ENCODE assay signal across 8 cellular contexts in genomic region chr3:183637106-183637486, GRCh38. TPM values are rescaled to one million over a fixed set of nuclear protein-coding genes. Genes with fewer than 3 reads are reported as not detected.
DNase-seq lines count a peak whose midpoint lies in the region; ATAC-seq, FAIRE-seq and TF ChIP-seq lines count a peak whose summit lies in the region.

No MANE protein-coding gene starts in this region.

- POLR2A ChIA-PET in K562 (lab: Yijun Ruan, JAX), result interaction anchor here (0.6 to 2.4 kb wide), 11 partner anchors 8 to 466 kb away, joined by 3 to 8 read pairs (median 3); no protein-coding TSS in a partner anchor

- H3K79me2 ChIP-seq in K562 (ENCODE audit: control insufficient read depth, insufficient read depth, low read length), result peaks cover 23% of the 10 kb centered on the region; the same call in 2 of the 3 replicates

- in situ Hi-C loops in K562 (cut with MboI), result no loop called here
- in situ Hi-C loops in transverse colon (cut with MboI; ENCODE audit: low pct_ligation_motif_present in 1 of 4, low pct_unique_long_range_greater_than_20kb in 1 of 4, low sequenced_read_pairs in 3 of 4), result no loop called here

- intact Hi-C loops in K562 (cut with micrococcal nuclease), result no loop called here
- intact Hi-C loops in lower lobe of right lung (cut with DNase I), result no loop called here
- intact Hi-C loops in transverse colon (cut with DNase I; ENCODE audit: low total_unique reads), result no loop called here

- no peaks in the 10 kb centered on the region for H3K9me3 ChIP-seq in K562 (replicated peaks; ENCODE audit: control insufficient read depth, insufficient read depth, low read depth, low read length)
- no peaks in the 10 kb centered on the region for H3K9me3 ChIP-seq in lower lobe of right lung
- no peaks in the 10 kb centered on the region for H3K9me3 ChIP-seq in transverse colon

- H2AFZ ChIP-seq in K562 (ENCODE audit: low read depth, low read length), result peak overlapping the region; percentile 97

- peak overlapping the region; percentile 94 for H3K27ac ChIP-seq in K562 (ENCODE audit: extremely low read depth, low read depth, low read length)
- H3K27ac ChIP-seq in lower lobe of right lung, result peak overlapping the region; percentile 98
- peak overlapping the region; percentile 96 to 100 (median 99) for H3K27ac ChIP-seq in transverse colon

- WGBS in K562 (ENCODE audit: insufficient coverage, low coverage, missing lambda C conversion rate), result 21% methylated on average over 6 of the region's 6 CpGs
- WGBS in transverse colon (ENCODE audit: low coverage in 1 of 2), 2 donors, result 16 to 23% methylated on average over 6 of the region's 6 CpGs

- H3K4me2 ChIP-seq in K562 (ENCODE audit: insufficient read depth, low read length), result peak overlapping the region; percentile 89

- ATAC-seq in activated T-cell treated with anti-CD3 and anti-CD28 coated beads, Interleukin-2, amount 50 U/mL, for 72 hours (replicated peaks in 1 of 2), result no peak
- ATAC-seq in K562 (no peak), lower lobe of right lung (no peak), HG02759 (IDR thresholded peaks at IDR 0.05; ENCODE audit: unreplicated experiment) (no peak)

- peak overlapping the region; percentile 97 for H3K4me3 ChIP-seq in K562
- peak overlapping the region; percentile 97 for H3K4me3 ChIP-seq in lower lobe of right lung
- peak overlapping the region; percentile 59 to 98 (median 74) for H3K4me3 ChIP-seq in transverse colon

- H3K9ac ChIP-seq in K562 (ENCODE audit: insufficient read depth in 1 of 2, low read depth in 2 of 2, low read length in 2 of 2), result peak overlapping the region; percentile 79 to 88

- H4K20me1 ChIP-seq in K562 (replicated peaks; ENCODE audit: control insufficient read depth, insufficient read depth, low read length), result no peaks in the 10 kb centered on the region

- H3K4me3 Mint-ChIP-seq in activated T-cell treated with anti-CD3 and anti-CD28 coated beads, Interleukin-2, amount 50 U/mL, for 72 hours, result peak overlapping the region; percentile 94 to 95

- peak overlapping the region; percentile 93 for H3K27ac Mint-ChIP-seq in activated T-cell treated with anti-CD3 and anti-CD28 coated beads, Interleukin-2, amount 50 U/mL, for 72 hours

- TF ChIP-seq EP300 in K562 (IDR thresholded peaks at IDR 0.05; ENCODE audit: low read length) (no peak), transverse colon (IDR thresholded peaks at IDR 0.05; ENCODE audit: low read depth) (no peak)

- no peaks in the 10 kb centered on the region for H3K27me3 Mint-ChIP-seq in activated T-cell treated with anti-CD3 and anti-CD28 coated beads, Interleukin-2, amount 50 U/mL, for 72 hours (ENCODE audit: low read depth)

- CTCF ChIA-PET in K562 (lab: Yijun Ruan, JAX; ENCODE audit: low intra/inter-chr PET ratio), result no interaction called here

- TF ChIP-seq CTCF in K562 (IDR thresholded peaks at IDR 0.05 in 2 of 3, conservative IDR thresholded peaks at IDR 0.05 in 1 of 3; ENCODE audit: insufficient read depth in 2 of 3, low read depth in 1 of 3, low read length in 3 of 3) (no peak), lower lobe of right lung (IDR thresholded peaks at IDR 0.05) (no peak), transverse colon (IDR thresholded peaks at IDR 0.05) (no peak)

- DNase-seq in activated T-cell treated with anti-CD3 and anti-CD28 coated beads, Interleukin-2, amount 50 U/mL, for 72 hours, result no peak
- no peak for DNase-seq in activated T-cell treated with anti-CD3 and anti-CD28 coated beads, Interleukin-2, amount 50 U/mL, for 1 hour
- no peak for DNase-seq in K562 (ENCODE audit: extremely low read depth in 1 of 4, low spot score in 3 of 4)
- DNase-seq in lower lobe of right lung, result no peak
- DNase-seq in transverse colon, result no peak
- DNase-seq in nucleus accumbens (lab: John Stamatoyannopoulos, UW), result no peak
- DNase-seq in activated CD4-positive, alpha-beta T cell treated with anti-CD3 and anti-CD28 coated beads for 4 hours, result no peak

- no peaks in the 10 kb centered on the region for H3K9me3 Mint-ChIP-seq in activated T-cell treated with anti-CD3 and anti-CD28 coated beads, Interleukin-2, amount 50 U/mL, for 72 hours

- H3K27me3 ChIP-seq in K562 (ENCODE audit: control insufficient read depth in 2 of 2, insufficient read depth in 2 of 2, low read length in 2 of 2) (no peaks in the 10 kb centered on the region), lower lobe of right lung (ENCODE audit: low read depth) (no peaks in the 10 kb centered on the region), transverse colon (no peaks in the 10 kb centered on the region)

- BruUV-seq in K562 (replicated peaks; lab: Mats Ljungman, UMichigan), result TSS peak; percentile 44

- TF ChIP-seq RAD21 in K562 (CRISPR knock-in tag; conservative IDR thresholded peaks at IDR 0.05 in 1 of 2, IDR thresholded peaks at IDR 0.05 in 1 of 2), result no peak

- H3K36me3 Mint-ChIP-seq in activated T-cell treated with anti-CD3 and anti-CD28 coated beads, Interleukin-2, amount 50 U/mL, for 72 hours (ENCODE audit: insufficient read depth in 2 of 2), result peaks cover 0 to 1% of the 10 kb centered on the region in 2 donors

- H3K36me3 ChIP-seq in K562 (ENCODE audit: control insufficient read depth, insufficient read depth, low read length) (no peaks in the 10 kb centered on the region), lower lobe of right lung (no peaks in the 10 kb centered on the region), transverse colon (no peaks in the 10 kb centered on the region)

- peaks cover 8 to 18% of the 10 kb centered on the region in 2 experiments; a peak in 4 of 5 replicates for H3K4me1 ChIP-seq in K562 (replicated peaks in 1 of 2; ENCODE audit: control insufficient read depth in 2 of 2, insufficient read depth in 2 of 2, low read length in 2 of 2)
- peaks cover 29% of the 10 kb centered on the region for H3K4me1 ChIP-seq in lower lobe of right lung
- H3K4me1 ChIP-seq in transverse colon, result peaks cover 16 to 39% (median 24%) of the 10 kb centered on the region in 4 donors

- no peaks in the 10 kb centered on the region for H3K9me1 ChIP-seq in K562 (ENCODE audit: control insufficient read depth, insufficient read depth, low read length)

- FAIRE-seq in K562 (lab: Jason Lieb, UNC), result peak; percentile 26

- TF ChIP-seq POLR2A in K562 (conservative IDR thresholded peaks at IDR 0.05), result no peak
- no peak for TF ChIP-seq POLR2A in transverse colon (IDR thresholded peaks at IDR 0.05)

- peaks cover 56% of the 10 kb centered on the region for H3K4me1 Mint-ChIP-seq in activated T-cell treated with anti-CD3 and anti-CD28 coated beads, Interleukin-2, amount 50 U/mL, for 72 hours (ENCODE audit: low read depth)

RNA-seq across cellular contexts. Expression of gene KLHL24, which starts 1.7 kb away (rescaled TPM):
- total RNA-seq in activated T-cell treated with anti-CD3 and anti-CD28 coated beads, Interleukin-2, amount 50 U/mL, for 72 hours, result 10 to 100 TPM; 42.2 to 42.8 TPM
- 24.6 and 59.1 TPM in 2 replicates for total RNA-seq in K562 (2011; cell fraction: chromatin; rRNA removed; ENCODE audit: low replicate concordance)
- 10.0 and 17.0 TPM in 2 replicates for total RNA-seq in K562 (2011; cell fraction: nucleolus; rRNA removed)
- total RNA-seq in K562 (2011; cell fraction: nucleoplasm; rRNA removed), result 23.2 and 26.3 TPM in 2 replicates
- total RNA-seq in K562 (2014; rRNA removed) (9.5 and 14.2 TPM in 2 replicates), K562 (2014; rRNA removed; fragmentation: Illumina TruSeq; extraction: Trizol) (14.7 and 18.8 TPM in 2 replicates), K562 (2015; rRNA removed; fragmentation: Illumina TruSeq; extraction: Trizol) (7.4 and 8.7 TPM in 2 replicates), K562 (2021) (14.5 and 21.2 TPM in 2 replicates), lower lobe of right lung (93.9 TPM), transverse colon (100 to 1,000 TPM in 1 of 4 donors, 10 to 100 TPM in 3; 28.4 to 108 (median 65.4) TPM)
- polyA plus RNA-seq in K562 (2011; rRNA removed) (15.8 and 18.3 TPM in 2 replicates), K562 (2014; fragmentation: Illumina TruSeq; extraction: Trizol) (9.1 and 13.7 TPM in 2 replicates), K562 (2014; fragmentation: Nextera tagmentation; extraction: Ambion mirVana) (1 to 10 TPM; 3.3 to 6.6 TPM), K562 (2014; rRNA removed) (13.8 and 17.1 TPM in 2 replicates)
- polyA plus RNA-seq in K562 (2011; cell fraction: cytosol; rRNA removed), result 10.0 and 19.4 TPM in 2 replicates
- polyA plus RNA-seq in K562 (2011; cell fraction: nucleus; rRNA removed), result 5.9 and 12.3 TPM in 2 replicates
- polyA plus RNA-seq in K562 (2012), result 8.5 and 10.7 TPM in 2 replicates
- 76.5 and 94.0 TPM in 2 replicates for polyA minus RNA-seq in K562 (2011; rRNA and poly(A)+ RNA removed)
- 18.3 and 29.7 TPM in 2 replicates for polyA minus RNA-seq in K562 (2011; cell fraction: cytosol; rRNA and poly(A)+ RNA removed)
- polyA minus RNA-seq in K562 (2011; cell fraction: nucleus; rRNA and poly(A)+ RNA removed), result 10.1 and 21.4 TPM in 2 replicates
